In genomic region chr2:58481670-58482069, GRCh38 we compare ENCODE assay signal across 28 cellular contexts.
"Had no signal": no experiment of that assay in that cellular context is flagged by ENCODE, and none has a peak within 500 bp of the region (broad histone marks: within the 10 kb centered on the region; RNA-seq: fewer than 3 reads in every experiment).

No MANE protein-coding gene starts in this region.

- H3K4me3 Mint-ChIP-seq: stimulated activated effector memory CD8-positive, alpha-beta T cell treated with anti-CD3 and anti-CD28 coated beads, Interleukin-12 subunit alpha, Interleukin-12 subunit beta, amount 100 ng/mL, for 72 hours; stimulated activated memory B cell treated with anti-CD40 and anti-IgM and Interleukin-4, amounts not matched to agents 10 μg/mL and 1 μg/mL and 100 μg/mL, for 72 hours; stimulated activated naive B cell treated with anti-CD40 and anti-IgM and Interleukin-4, amounts not matched to agents 10 μg/mL and 1 μg/mL and 100 μg/mL, for 72 hours; stimulated activated naive CD8-positive, alpha-beta T cell treated with anti-CD3 and anti-CD28 coated beads, Interleukin-15, amount 100 ng/mL, for 72 hours; stimulated activated naive CD8-positive, alpha-beta T cell treated with anti-CD3 and anti-CD28 coated beads, Interleukin-15, Interleukin-2, amounts not matched to agents 100 ng/mL and 50 ng/mL, for 24 hours; type B pancreatic cell had no signal

- DNase-seq: stimulated activated CD4-positive, alpha-beta T cell treated with anti-CD3 and anti-CD28 coated beads, Interleukin-2, amount 100 ng/mL, for 48 hours; stimulated activated CD4-positive, alpha-beta T cell treated with anti-CD3 and anti-CD28 coated beads, Interleukin-4, amount 100 ng/mL, for 1 hour; stimulated activated CD4-positive, alpha-beta T cell treated with anti-CD3 and anti-CD28 coated beads, Interleukin-4, amount 100 ng/mL, for 24 hours; stimulated activated CD4-positive, alpha-beta T cell treated with anti-CD3 and anti-CD28 coated beads, Interleukin-4, amount 100 ng/mL, for 4 hours; stimulated activated CD8-positive, alpha-beta memory T cell treated with anti-CD3 and anti-CD28 coated beads, Interleukin-4, amount 100 ng/mL, for 48 hours; stimulated activated naive B cell treated with anti-CD40 and anti-IgM and Interleukin-4, amounts not matched to agents 10 μg/mL and 1 μg/mL and 100 μg/mL, for 72 hours; stimulated activated naive CD4-positive, alpha-beta T cell; stimulated activated naive CD4-positive, alpha-beta T cell treated with Interleukin-2 at 50 U/mL for 16 hours; stimulated activated naive CD8-positive, alpha-beta T cell treated with anti-CD3 and anti-CD28 coated beads, Interleukin-15, amount 100 ng/mL, for 72 hours; stimulated activated naive CD8-positive, alpha-beta T cell treated with anti-CD3 and anti-CD28 coated beads, Interleukin-15, Interleukin-2, amounts not matched to agents 100 U/mL and 50 U/mL, for 24 hours; stomach; substantia nigra; testis; thyroid gland; tibial artery; transverse colon; upper lobe of left lung; upper lobe of right lung; uterus had no signal

- H3K36me3 Mint-ChIP-seq: stimulated activated effector memory CD8-positive, alpha-beta T cell treated with anti-CD3 and anti-CD28 coated beads, Interleukin-12 subunit alpha, Interleukin-12 subunit beta, amount 100 ng/mL, for 72 hours; stimulated activated memory B cell treated with anti-CD40 and anti-IgM and Interleukin-4, amounts not matched to agents 10 μg/mL and 1 μg/mL and 100 μg/mL, for 72 hours; stimulated activated naive B cell treated with anti-CD40 and anti-IgM and Interleukin-4, amounts not matched to agents 10 μg/mL and 1 μg/mL and 100 μg/mL, for 72 hours; type B pancreatic cell had no signal

- H3K4me3 ChIP-seq: stomach, suprapubic skin, testis, thoracic aorta, thyroid gland, tibial artery, tibial nerve, transverse colon, upper lobe of left lung, upper lobe of right lung, uterus, vagina had no signal

- H3K27me3 ChIP-seq: stomach, suprapubic skin, testis, thyroid gland, tibial artery, tibial nerve, transverse colon, upper lobe of left lung, upper lobe of right lung, uterus, vagina had no signal

- H3K27ac Mint-ChIP-seq: stimulated activated effector memory CD8-positive, alpha-beta T cell treated with anti-CD3 and anti-CD28 coated beads, Interleukin-12 subunit alpha, Interleukin-12 subunit beta, amount 100 ng/mL, for 72 hours; stimulated activated memory B cell treated with anti-CD40 and anti-IgM and Interleukin-4, amounts not matched to agents 10 μg/mL and 1 μg/mL and 100 μg/mL, for 72 hours; stimulated activated naive B cell treated with anti-CD40 and anti-IgM and Interleukin-4, amounts not matched to agents 10 μg/mL and 1 μg/mL and 100 μg/mL, for 72 hours; stimulated activated naive CD8-positive, alpha-beta T cell treated with anti-CD3 and anti-CD28 coated beads, Interleukin-15, amount 100 ng/mL, for 72 hours; stimulated activated naive CD8-positive, alpha-beta T cell treated with anti-CD3 and anti-CD28 coated beads, Interleukin-15, Interleukin-2, amounts not matched to agents 100 ng/mL and 50 ng/mL, for 24 hours; type B pancreatic cell had no signal

- H3K36me3 ChIP-seq: stomach, suprapubic skin, thoracic aorta, thyroid gland, tibial artery, tibial nerve, transverse colon, upper lobe of left lung, upper lobe of right lung, uterus, vagina had no signal

- H3K27me3 Mint-ChIP-seq: stimulated activated naive CD8-positive, alpha-beta T cell treated with anti-CD3 and anti-CD28 coated beads, Interleukin-15, amount 100 ng/mL, for 72 hours; type B pancreatic cell had no signal

- ATAC-seq: stimulated activated effector memory CD8-positive, alpha-beta T cell treated with anti-CD3 and anti-CD28 coated beads, Interleukin-12 subunit alpha, Interleukin-12 subunit beta, amount 100 ng/mL, for 72 hours; stimulated activated memory B cell treated with anti-CD40 and anti-IgM and Interleukin-4, amounts not matched to agents 10 μg/mL and 1 μg/mL and 100 μg/mL, for 72 hours; stimulated activated naive B cell treated with anti-CD40 and anti-IgM and Interleukin-4, amounts not matched to agents 10 μg/mL and 1 μg/mL and 100 μg/mL, for 72 hours; stimulated activated naive CD8-positive, alpha-beta T cell treated with anti-CD3 and anti-CD28 coated beads, Interleukin-15, amount 100 ng/mL, for 72 hours; stimulated activated naive CD8-positive, alpha-beta T cell treated with anti-CD3 and anti-CD28 coated beads, Interleukin-15, Interleukin-2, amounts not matched to agents 100 U/mL and 50 U/mL, for 24 hours; upper lobe of right lung had no signal

- H3K27ac ChIP-seq: stomach, suprapubic skin, testis, thoracic aorta, thyroid gland, tibial artery, tibial nerve, transverse colon, upper lobe of left lung, upper lobe of right lung, uterus, vagina had no signal

- H3K9me3 Mint-ChIP-seq: stimulated activated effector memory CD8-positive, alpha-beta T cell treated with anti-CD3 and anti-CD28 coated beads, Interleukin-12 subunit alpha, Interleukin-12 subunit beta, amount 100 ng/mL, for 72 hours; stimulated activated naive CD8-positive, alpha-beta T cell treated with anti-CD3 and anti-CD28 coated beads, Interleukin-15, Interleukin-2, amounts not matched to agents 100 ng/mL and 50 ng/mL, for 24 hours; type B pancreatic cell had no signal

- FAIRE-seq: urothelium cell line had no signal

- H3K4me1 Mint-ChIP-seq: stimulated activated effector memory CD8-positive, alpha-beta T cell treated with anti-CD3 and anti-CD28 coated beads, Interleukin-12 subunit alpha, Interleukin-12 subunit beta, amount 100 ng/mL, for 72 hours; stimulated activated memory B cell treated with anti-CD40 and anti-IgM and Interleukin-4, amounts not matched to agents 10 μg/mL and 1 μg/mL and 100 μg/mL, for 72 hours; stimulated activated naive B cell treated with anti-CD40 and anti-IgM and Interleukin-4, amounts not matched to agents 10 μg/mL and 1 μg/mL and 100 μg/mL, for 72 hours; stimulated activated naive CD8-positive, alpha-beta T cell treated with anti-CD3 and anti-CD28 coated beads, Interleukin-15, amount 100 ng/mL, for 72 hours had no signal

- H3K4me1 ChIP-seq: stomach, suprapubic skin, testis, thyroid gland, tibial artery, tibial nerve, transverse colon, upper lobe of left lung, upper lobe of right lung, uterus, vagina had no signal

- H3K9me3 ChIP-seq: suprapubic skin, testis, thoracic aorta, thyroid gland, tibial artery, tibial nerve, transverse colon, upper lobe of left lung, upper lobe of right lung, uterus, vagina had no signal
